In the genomic region with DNA sequence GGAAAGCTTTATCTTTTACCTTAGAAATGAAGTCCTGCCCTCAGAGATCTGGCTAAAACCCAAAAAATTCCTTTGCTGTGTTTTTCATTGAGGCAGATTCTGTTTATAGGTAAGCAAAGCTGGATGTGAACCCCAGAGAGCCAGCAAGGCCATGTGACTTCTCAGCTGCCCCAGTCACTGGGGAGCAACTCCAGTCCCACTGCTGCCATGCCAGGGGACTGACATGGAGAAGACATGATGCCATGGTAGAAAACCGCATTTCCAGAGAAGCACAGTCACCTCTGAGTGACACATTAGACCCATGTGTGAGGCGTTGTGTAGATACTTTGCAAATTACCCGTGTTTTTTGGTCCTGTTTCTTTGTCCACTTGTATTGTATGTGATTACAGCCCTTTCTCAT, we compare ENCODE assay signal across 22 cellular contexts. TPM values are rescaled to one million over a fixed set of nuclear protein-coding genes. Genes with fewer than 3 reads are reported as not detected.
A peak's percentile ranks its signal among the peaks of the same experiment; 100 is the strongest.
DNase-seq lines count a peak whose midpoint lies in the region; ATAC-seq, FAIRE-seq and TF ChIP-seq lines count a peak whose summit lies in the region.
"Had no signal": no experiment of that assay in that cellular context is flagged by ENCODE, and none has a peak within 500 bp of the region (broad histone marks: within the 10 kb centered on the region; RNA-seq: fewer than 3 reads in every experiment).

No MANE protein-coding gene starts in this region.

- H2AK5ac ChIP-seq in H9 (ENCODE audit: insufficient read length, low read length) = no peak overlapping the region

- no peak for TF ChIP-seq POLR2A in prostate gland (IDR thresholded peaks at IDR 0.05)

- H3K56ac ChIP-seq in H9 (ENCODE audit: insufficient read length, low read depth, low read length) = no peak overlapping the region

- H3K36me3 Mint-ChIP-seq in H9 (ENCODE audit: insufficient read depth in 1 of 3, low read depth in 3 of 3) (no peaks in the 10 kb centered on the region; a peak in 1 of 7 replicates), astrocyte (ENCODE audit: low read depth, unreplicated experiment) (no peaks in the 10 kb centered on the region)
- peaks cover 0 to 2% (median 0%) of the 10 kb centered on the region in 3 donors for H3K36me3 Mint-ChIP-seq in CD8-positive, alpha-beta memory T cell

- H2AFZ ChIP-seq in H9 (ENCODE audit: low read length) = no peak overlapping the region
- no peak overlapping the region for H2AFZ ChIP-seq in astrocyte (ENCODE audit: low read depth, low read length)

- H3K4me3 Mint-ChIP-seq in H9 (no peak overlapping the region), astrocyte (ENCODE audit: unreplicated experiment) (no peak overlapping the region)
- H3K4me3 Mint-ChIP-seq in CD8-positive, alpha-beta memory T cell = no peak overlapping the region
- H3K4me3 Mint-ChIP-seq: activated CD8-positive, alpha-beta memory T cell treated with anti-CD3 and anti-CD28 coated beads, Interleukin-2, amount 10 ng/mL, durations not matched to agents 7 days and 5 days had no signal

- no peak overlapping the region for H2BK15ac ChIP-seq in H9 (ENCODE audit: low read depth, low read length)

- H3K4me1 Mint-ChIP-seq in H9 = peaks cover 52 to 64% of the 10 kb centered on the region in 2 experiments
- peaks cover 38% of the 10 kb centered on the region for H3K4me1 Mint-ChIP-seq in astrocyte (ENCODE audit: low read depth, unreplicated experiment)
- H3K4me1 Mint-ChIP-seq in CD8-positive, alpha-beta memory T cell = peaks cover 62 to 75% (median 65%) of the 10 kb centered on the region in 3 donors

- H3K23ac ChIP-seq in H9 (ENCODE audit: insufficient read length, low read depth, low read length) = no peak overlapping the region

- no peak overlapping the region for H3T11ph ChIP-seq in H9 (ENCODE audit: low read length)

- H3K4ac ChIP-seq in H9 (ENCODE audit: low read depth, low read length) = no peak overlapping the region

- intact Hi-C loops in prostate gland (cut with DNase I) = no loop called here

- no peak for FAIRE-seq in astrocyte (lab: Jason Lieb, UNC)

- peak overlapping the region; percentile 31; the same call in 1 of the 2 replicates for H3K14ac ChIP-seq in H9 (ENCODE audit: insufficient read depth, low read length)

- H2BK5ac ChIP-seq in H9 (ENCODE audit: insufficient read length, low read length) = no peak overlapping the region

- H4K20me1 ChIP-seq in H9 (ENCODE audit: control insufficient read depth, insufficient read depth, insufficient read length) (no peaks in the 10 kb centered on the region), astrocyte (ENCODE audit: insufficient read depth, low read length) (peaks cover 68% of the 10 kb centered on the region)

- H2BK120ac ChIP-seq in H9 (ENCODE audit: low read depth, low read length, poor library complexity, severe bottlenecking) = no peak overlapping the region

- no peaks in the 10 kb centered on the region for H3K27me3 Mint-ChIP-seq in H9 (ENCODE audit: low read depth)
- peaks cover 2% of the 10 kb centered on the region for H3K27me3 Mint-ChIP-seq in astrocyte (ENCODE audit: low read depth, unreplicated experiment)
- no peaks in the 10 kb centered on the region for H3K27me3 Mint-ChIP-seq in CD8-positive, alpha-beta memory T cell
- H3K27me3 Mint-ChIP-seq: activated CD8-positive, alpha-beta memory T cell treated with anti-CD3 and anti-CD28 coated beads, Interleukin-2, amount 10 ng/mL, durations not matched to agents 7 days and 5 days had no signal

- no peaks in the 10 kb centered on the region for H3K79me1 ChIP-seq in H9 (ENCODE audit: insufficient read depth, low read depth, low read length, poor library complexity, severe bottlenecking)

- H3K27me3 ChIP-seq in H9 (ENCODE audit: insufficient read depth, low read length) (no peaks in the 10 kb centered on the region), astrocyte (ENCODE audit: insufficient read depth, low read length) (no peaks in the 10 kb centered on the region), muscle layer of colon (ENCODE audit: control insufficient read depth in 1 of 2, insufficient read depth in 2 of 2, low read length in 2 of 2) (no peaks in the 10 kb centered on the region), stomach smooth muscle (ENCODE audit: control insufficient read depth in 1 of 2, insufficient read depth in 2 of 2, low read length in 2 of 2) (no peaks in the 10 kb centered on the region), prostate gland (replicated peaks; ENCODE audit: insufficient read depth) (no peaks in the 10 kb centered on the region)
- no peaks in the 10 kb centered on the region for H3K27me3 ChIP-seq in CD8-positive, alpha-beta memory T cell (ENCODE audit: insufficient read depth, low read length, poor library complexity, severe bottlenecking)
- H3K27me3 ChIP-seq: adrenal gland, stomach had no signal

- H3K27ac ChIP-seq in H9 (ENCODE audit: insufficient read length, low read depth, low read length) (no peak overlapping the region), astrocyte (ENCODE audit: low read depth, low read length) (no peak overlapping the region), muscle layer of colon (ENCODE audit: low read depth, low read length) (peak overlapping the region; percentile 73), stomach smooth muscle (ENCODE audit: low read length) (peak overlapping the region; percentile 65), prostate gland (peak overlapping the region in 1 of 2 donors; percentile 73)
- H3K27ac ChIP-seq in CD8-positive, alpha-beta memory T cell (ENCODE audit: low read depth, low read length) = no peak overlapping the region
- H3K27ac ChIP-seq: adrenal gland had no signal

- no peak for DNase-seq in H9
- DNase-seq in astrocyte (ENCODE audit: low read depth) = no peak
- DNase-seq in CD8-positive, alpha-beta memory T cell = no peak
- DNase-seq in prostate gland (ENCODE audit: low spot score) = no peak
- DNase-seq: activated CD4-positive, alpha-beta T cell treated with anti-CD3 and anti-CD28 coated beads for 48 hours; activated CD8-positive, alpha-beta memory T cell treated with anti-CD3 and anti-CD28 coated beads, Interleukin-2, amount 10 ng/mL, durations not matched to agents 7 days and 5 days; adrenal gland; caudate nucleus; KBM-7; NCI-H1930; SHP77; stimulated activated CD4-positive, alpha-beta T cell treated with anti-CD3 and anti-CD28 coated beads, Interleukin-2, amount 100 ng/mL, for 48 hours; stomach had no signal

- H3K27ac Mint-ChIP-seq in H9 = peak overlapping the region in 2 of 3 experiments; percentile 37 to 46; a peak in 3 of 7 replicates
- H3K27ac Mint-ChIP-seq in astrocyte (ENCODE audit: unreplicated experiment) = peak overlapping the region; percentile 7
- peak overlapping the region in 3 of 8 donors; percentile 30 to 49 (median 47) for H3K27ac Mint-ChIP-seq in CD8-positive, alpha-beta memory T cell
- H3K27ac Mint-ChIP-seq: activated CD8-positive, alpha-beta memory T cell treated with anti-CD3 and anti-CD28 coated beads, Interleukin-2, amount 10 ng/mL, durations not matched to agents 7 days and 5 days had no signal

- no peak for TF ChIP-seq CTCF in H9 (conservative IDR thresholded peaks at IDR 0.05)
- no peak for TF ChIP-seq CTCF in astrocyte (IDR thresholded peaks at IDR 0.05; ENCODE audit: insufficient read depth, low read depth, low read length)
- TF ChIP-seq CTCF in prostate gland (IDR thresholded peaks at IDR 0.05) = no peak

- no peak overlapping the region for H3K4me3 ChIP-seq in astrocyte (ENCODE audit: insufficient read depth, low read depth, low read length)
- no peak overlapping the region for H3K4me3 ChIP-seq in muscle layer of colon (ENCODE audit: low read depth in 1 of 2, low read length in 2 of 2)
- peak overlapping the region in 1 of 2 donors; percentile 52 for H3K4me3 ChIP-seq in stomach smooth muscle (ENCODE audit: low read length in 2 of 2)
- H3K4me3 ChIP-seq in CD8-positive, alpha-beta memory T cell (ENCODE audit: low read length) = no peak overlapping the region
- H3K4me3 ChIP-seq in prostate gland = no peak overlapping the region
- H3K4me3 ChIP-seq: adrenal gland, skin epidermis, stomach had no signal

- H4K5ac ChIP-seq in H9 (ENCODE audit: insufficient read length, low read depth, low read length) = no peak overlapping the region

- H2BK12ac ChIP-seq in H9 (ENCODE audit: insufficient read length, low read depth, low read length) = no peak overlapping the region

- H3K4me2 ChIP-seq in H9 (ENCODE audit: insufficient read depth, insufficient read length, low read length) (no peak overlapping the region), astrocyte (ENCODE audit: low read length) (peak overlapping the region; percentile 12)

- H3K36me3 ChIP-seq in astrocyte (ENCODE audit: insufficient read depth, low read length) (no peaks in the 10 kb centered on the region), muscle layer of colon (ENCODE audit: insufficient read depth, low read length) (no peaks in the 10 kb centered on the region), stomach smooth muscle (ENCODE audit: control insufficient read depth in 2 of 2, insufficient read depth in 2 of 2, low read length in 2 of 2) (no peaks in the 10 kb centered on the region), prostate gland (no peaks in the 10 kb centered on the region)
- H3K36me3 ChIP-seq in CD8-positive, alpha-beta memory T cell (ENCODE audit: insufficient read depth, low read length) = no peaks in the 10 kb centered on the region
- H3K36me3 ChIP-seq: adrenal gland, stomach had no signal

- H4K8ac ChIP-seq in H9 (replicated peaks; ENCODE audit: insufficient read length, low read depth, low read length) = no peak overlapping the region

- WGBS in H9 (ENCODE audit: extremely low coverage, insufficient read length, low lambda C conversion rate) = no CpG with 5 or more reads among the region's 3 CpGs
- 71% methylated on average over 3 of the region's 3 CpGs for WGBS in prostate gland

- POLR2A ChIA-PET in CD8-positive, alpha-beta memory T cell (lab: Charles Lee) = no interaction called here

- no peak overlapping the region for H2BK20ac ChIP-seq in H9 (ENCODE audit: low read depth, low read length, poor library complexity, severe bottlenecking)

- H3K9ac ChIP-seq in H9 (ENCODE audit: extremely low read depth, insufficient read length, low read length) (no peak overlapping the region), astrocyte (ENCODE audit: low read length) (no peak overlapping the region), muscle layer of colon (ENCODE audit: low read length) (no peak overlapping the region), stomach smooth muscle (ENCODE audit: low read length in 2 of 2) (peak overlapping the region in 1 of 2 donors; percentile 14)

- peaks cover 5% of the 10 kb centered on the region; the same call in 1 of the 2 replicates for H3K4me1 ChIP-seq in H9 (ENCODE audit: insufficient read depth, low read length)
- H3K4me1 ChIP-seq in astrocyte (ENCODE audit: insufficient read depth, low read length) = peaks cover 18% of the 10 kb centered on the region
- peaks cover 81% of the 10 kb centered on the region for H3K4me1 ChIP-seq in muscle layer of colon (ENCODE audit: insufficient read depth, low read length)
- peaks cover 39% of the 10 kb centered on the region for H3K4me1 ChIP-seq in stomach smooth muscle (ENCODE audit: control insufficient read depth, insufficient read depth, low read length)
- H3K4me1 ChIP-seq in CD8-positive, alpha-beta memory T cell (ENCODE audit: insufficient read depth, low read length) = peaks cover 11% of the 10 kb centered on the region
- peaks cover 13% of the 10 kb centered on the region for H3K4me1 ChIP-seq in prostate gland (replicated peaks)
- H3K4me1 ChIP-seq: adrenal gland had no signal

- H3K23me2 ChIP-seq in H9 (ENCODE audit: insufficient read length, low read depth, low read length, poor library complexity, severe bottlenecking) = no peaks in the 10 kb centered on the region

- H3K9me3 Mint-ChIP-seq in H9 (no peaks in the 10 kb centered on the region), astrocyte (ENCODE audit: unreplicated experiment) (no peaks in the 10 kb centered on the region)
- no peaks in the 10 kb centered on the region for H3K9me3 Mint-ChIP-seq in CD8-positive, alpha-beta memory T cell

- H3K79me2 ChIP-seq in H9 (ENCODE audit: insufficient read depth, low read length) = peaks cover 4% of the 10 kb centered on the region; the same call in 1 of the 2 replicates
- H3K79me2 ChIP-seq in astrocyte (ENCODE audit: insufficient read depth, low read length) = peaks cover 65% of the 10 kb centered on the region

- no peak for ATAC-seq in HG02938 (IDR thresholded peaks at IDR 0.05; ENCODE audit: unreplicated experiment)
- ATAC-seq: activated CD8-positive, alpha-beta memory T cell treated with anti-CD3 and anti-CD28 coated beads, Interleukin-2, amount 10 ng/mL, durations not matched to agents 7 days and 5 days; esophagus mucosa had no signal

- H3K18ac ChIP-seq in H9 (ENCODE audit: insufficient read length, low read depth, low read length) = no peak overlapping the region

- H3K9me3 ChIP-seq in H9 (ENCODE audit: control insufficient read depth, low read depth, low read length) (no peaks in the 10 kb centered on the region), astrocyte (ENCODE audit: insufficient read depth, low read depth, low read length) (no peaks in the 10 kb centered on the region), muscle layer of colon (ENCODE audit: low read length) (no peaks in the 10 kb centered on the region), stomach smooth muscle (ENCODE audit: control insufficient read depth in 2 of 2, low read length in 2 of 2) (no peaks in the 10 kb centered on the region), prostate gland (no peaks in the 10 kb centered on the region)
- H3K9me3 ChIP-seq in CD8-positive, alpha-beta memory T cell (ENCODE audit: low read length) = no peaks in the 10 kb centered on the region
- H3K9me3 ChIP-seq: adrenal gland, stomach had no signal

- CTCF ChIA-PET in CD8-positive, alpha-beta memory T cell (lab: Charles Lee) = no interaction called here

- no peak overlapping the region for H4K91ac ChIP-seq in H9 (ENCODE audit: insufficient read length, low read depth, low read length)

RNA-seq across cellular contexts. Expression of gene PTTG2, which starts 45.4 kb away (rescaled TPM):
- not detected in 2 replicates for total RNA-seq in H9 (2021)
- not detected in 2 replicates for total RNA-seq in astrocyte
- under 1 TPM in 1 of 2 experiments, not detected in 1; 0.55 TPM for total RNA-seq in CD8-positive, alpha-beta memory T cell
- polyA plus RNA-seq in CD8-positive, alpha-beta memory T cell = not detected
- 1 to 10 TPM in 1 of 2 donors, not detected in 1; 2.6 TPM for total RNA-seq in prostate gland
- total RNA-seq: Daoy, glomerular endothelial cell, lower leg skin, NCI-H460 had no signal
- polyA plus RNA-seq: stomach had no signal

Comparison
In these comparisons a context has a peak if more than half of its experiments do, and no peak if none do; other contexts are left out.
1. H3K27ac ChIP-seq: peak in muscle layer of colon (single experiment) and stomach smooth muscle (single experiment); none in H9 (single experiment), astrocyte (single experiment) and CD8-positive, alpha-beta memory T cell (single experiment).